ENCODE assay signal across 1 cellular context in genomic region chr5:41638685-41639084, GRCh38.
TF ChIP-seq lines count a peak whose summit lies in the region.

No MANE protein-coding gene starts in this region.

TF ChIP-seq in HepG2, 621 proteins besides CTCF, POLR2A, EP300 and RAD21 (continued from another document and continues in another):
- TF ChIP-seq ATF6 (CRISPR knock-in tag; conservative IDR thresholded peaks at IDR 0.05) = no peak
- TF ChIP-seq GTF3A (CRISPR knock-in tag; conservative IDR thresholded peaks at IDR 0.05) = no peak
- no peak for TF ChIP-seq ZNF564 (CRISPR knock-in tag; IDR thresholded peaks at IDR 0.05)
- TF ChIP-seq YY1 (IDR thresholded peaks at IDR 0.05; ENCODE audit: insufficient read depth, insufficient replicate concordance, low read depth, low read length) = no peak
- TF ChIP-seq KMT2A (CRISPR knock-in tag; IDR thresholded peaks at IDR 0.05) = no peak
- no peak for TF ChIP-seq RFX5 (IDR thresholded peaks at IDR 0.05; ENCODE audit: low read depth, low read length)
- no peak for TF ChIP-seq KLF12 (CRISPR knock-in tag; IDR thresholded peaks at IDR 0.05; ENCODE audit: borderline replicate concordance)
- TF ChIP-seq KDM2A (CRISPR knock-in tag; IDR thresholded peaks at IDR 0.05; ENCODE audit: borderline replicate concordance, low read depth) = no peak
- TF ChIP-seq PRDM4 (CRISPR knock-in tag; IDR thresholded peaks at IDR 0.05; ENCODE audit: borderline replicate concordance) = no peak
- TF ChIP-seq NCOA1 (CRISPR knock-in tag; IDR thresholded peaks at IDR 0.05) = no peak
- no peak for TF ChIP-seq NFE2L2 (IDR thresholded peaks at IDR 0.05; ENCODE audit: low read length)
- 0 out of 2 replicates have a peak, but pooled peaks have one; percentile 28 for TF ChIP-seq ZNF878 (CRISPR knock-in tag; IDR thresholded peaks at IDR 0.05)
- TF ChIP-seq HNF4A (CRISPR knock-in tag; IDR thresholded peaks at IDR 0.05) = peak; percentile 95
- no peak for TF ChIP-seq ZFYVE20 (CRISPR knock-in tag; IDR thresholded peaks at IDR 0.05; ENCODE audit: borderline replicate concordance, low read depth)
- no peak for TF ChIP-seq ZBTB39 (CRISPR knock-in tag; IDR thresholded peaks at IDR 0.05)
- no peak for TF ChIP-seq ZNF646 (CRISPR knock-in tag; IDR thresholded peaks at IDR 0.05)
- no peak for TF ChIP-seq ZNF747 (CRISPR knock-in tag; IDR thresholded peaks at IDR 0.05; ENCODE audit: borderline replicate concordance)
- no peak for TF ChIP-seq ZNF253 (CRISPR knock-in tag; IDR thresholded peaks at IDR 0.05; ENCODE audit: borderline replicate concordance)
- TF ChIP-seq SATB2 (CRISPR knock-in tag; IDR thresholded peaks at IDR 0.05) = 0 out of 2 replicates have a peak, but pooled peaks have one; percentile 71
- TF ChIP-seq KLF9 (CRISPR knock-in tag; IDR thresholded peaks at IDR 0.05; ENCODE audit: low read depth) = no peak
- no peak for TF ChIP-seq TBP (CRISPR knock-in tag; IDR thresholded peaks at IDR 0.05)
- TF ChIP-seq KLF6 (CRISPR knock-in tag; IDR thresholded peaks at IDR 0.05) = no peak
- TF ChIP-seq ZNF577 (CRISPR knock-in tag; IDR thresholded peaks at IDR 0.05; ENCODE audit: borderline replicate concordance, low read depth) = no peak
- no peak for TF ChIP-seq RFX1 (IDR thresholded peaks at IDR 0.05)
- TF ChIP-seq BCL6 (CRISPR knock-in tag; IDR thresholded peaks at IDR 0.05) = peak; percentile 90
- TF ChIP-seq ZBED4 (CRISPR knock-in tag; IDR thresholded peaks at IDR 0.05; ENCODE audit: borderline replicate concordance) = peak; percentile 96
- no peak for TF ChIP-seq IRX3 (CRISPR knock-in tag; IDR thresholded peaks at IDR 0.05; ENCODE audit: borderline replicate concordance, low read depth)
- no peak for TF ChIP-seq RFXANK (CRISPR knock-in tag; IDR thresholded peaks at IDR 0.05)
- no peak for TF ChIP-seq ZNF782 (CRISPR knock-in tag; IDR thresholded peaks at IDR 0.05; ENCODE audit: borderline replicate concordance)
- TF ChIP-seq HMG20B (CRISPR knock-in tag; conservative IDR thresholded peaks at IDR 0.05) = peak; percentile 64; the same call in 1 of the 2 replicates
- TF ChIP-seq ZNF562 (CRISPR knock-in tag; IDR thresholded peaks at IDR 0.05; ENCODE audit: borderline replicate concordance) = no peak
- no peak for TF ChIP-seq ZBTB1 (CRISPR knock-in tag; IDR thresholded peaks at IDR 0.05; ENCODE audit: borderline replicate concordance)
- TF ChIP-seq ZGPAT (CRISPR knock-in tag; IDR thresholded peaks at IDR 0.05) = peak; percentile 88
- TF ChIP-seq TRIM22 (IDR thresholded peaks at IDR 0.05) = no peak
- no peak for TF ChIP-seq KAT2B (IDR thresholded peaks at IDR 0.05; ENCODE audit: borderline replicate concordance, low read depth, low read length)
- TF ChIP-seq ZNF781 (CRISPR knock-in tag; IDR thresholded peaks at IDR 0.05; ENCODE audit: borderline replicate concordance, not compliant biosample characterization) = no peak
- no peak for TF ChIP-seq ZNF234 (CRISPR knock-in tag; conservative IDR thresholded peaks at IDR 0.05)
- TF ChIP-seq SRSF4 (IDR thresholded peaks at IDR 0.05; ENCODE audit: low read depth, low read length, poor library complexity, severe bottlenecking) = no peak
- TF ChIP-seq ATF4 (CRISPR knock-in tag; IDR thresholded peaks at IDR 0.05) = no peak; a peak in 1 of 4 replicates
- TF ChIP-seq MXD1 (CRISPR knock-in tag; IDR thresholded peaks at IDR 0.05) = no peak
- no peak; the same call in 1 of the 2 replicates for TF ChIP-seq NKX3-1 (CRISPR knock-in tag; IDR thresholded peaks at IDR 0.05)
